1 cellular context compared by ENCODE assay signal in the genomic region with DNA sequence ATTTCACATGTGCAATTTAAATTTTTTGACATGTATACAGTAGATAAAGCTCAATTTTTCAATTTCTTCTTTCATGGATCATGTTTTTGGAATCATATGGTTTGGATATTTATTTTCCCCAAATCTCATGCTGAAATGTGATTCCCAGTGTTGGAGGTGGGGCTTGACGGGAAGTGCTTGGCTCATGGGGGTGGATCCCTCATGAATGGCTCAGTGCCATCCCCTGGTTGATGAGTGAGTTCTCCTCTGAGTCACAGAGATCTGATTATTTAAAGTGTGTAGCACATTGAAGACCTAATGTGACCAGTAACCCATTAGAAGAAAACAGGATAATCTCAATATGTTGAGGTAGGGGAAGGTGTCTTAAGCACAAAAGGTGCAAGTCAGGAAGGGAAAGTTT.
TF ChIP-seq lines count a peak whose summit lies in the region.

No MANE protein-coding gene starts in this region.

TF ChIP-seq in SK-N-SH, 30 proteins besides CTCF, POLR2A, EP300 and RAD21 (continued from another document):
- TF ChIP-seq, protein P1, sequence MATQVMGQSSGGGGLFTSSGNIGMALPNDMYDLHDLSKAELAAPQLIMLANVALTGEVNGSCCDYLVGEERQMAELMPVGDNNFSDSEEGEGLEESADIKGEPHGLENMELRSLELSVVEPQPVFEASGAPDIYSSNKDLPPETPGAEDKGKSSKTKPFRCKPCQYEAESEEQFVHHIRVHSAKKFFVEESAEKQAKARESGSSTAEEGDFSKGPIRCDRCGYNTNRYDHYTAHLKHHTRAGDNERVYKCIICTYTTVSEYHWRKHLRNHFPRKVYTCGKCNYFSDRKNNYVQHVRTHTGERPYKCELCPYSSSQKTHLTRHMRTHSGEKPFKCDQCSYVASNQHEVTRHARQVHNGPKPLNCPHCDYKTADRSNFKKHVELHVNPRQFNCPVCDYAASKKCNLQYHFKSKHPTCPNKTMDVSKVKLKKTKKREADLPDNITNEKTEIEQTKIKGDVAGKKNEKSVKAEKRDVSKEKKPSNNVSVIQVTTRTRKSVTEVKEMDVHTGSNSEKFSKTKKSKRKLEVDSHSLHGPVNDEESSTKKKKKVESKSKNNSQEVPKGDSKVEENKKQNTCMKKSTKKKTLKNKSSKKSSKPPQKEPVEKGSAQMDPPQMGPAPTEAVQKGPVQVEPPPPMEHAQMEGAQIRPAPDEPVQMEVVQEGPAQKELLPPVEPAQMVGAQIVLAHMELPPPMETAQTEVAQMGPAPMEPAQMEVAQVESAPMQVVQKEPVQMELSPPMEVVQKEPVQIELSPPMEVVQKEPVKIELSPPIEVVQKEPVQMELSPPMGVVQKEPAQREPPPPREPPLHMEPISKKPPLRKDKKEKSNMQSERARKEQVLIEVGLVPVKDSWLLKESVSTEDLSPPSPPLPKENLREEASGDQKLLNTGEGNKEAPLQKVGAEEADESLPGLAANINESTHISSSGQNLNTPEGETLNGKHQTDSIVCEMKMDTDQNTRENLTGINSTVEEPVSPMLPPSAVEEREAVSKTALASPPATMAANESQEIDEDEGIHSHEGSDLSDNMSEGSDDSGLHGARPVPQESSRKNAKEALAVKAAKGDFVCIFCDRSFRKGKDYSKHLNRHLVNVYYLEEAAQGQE (IDR thresholded peaks at IDR 0.05; ENCODE audit: low read depth, low read length), result no peak
- TF ChIP-seq, protein P2, sequence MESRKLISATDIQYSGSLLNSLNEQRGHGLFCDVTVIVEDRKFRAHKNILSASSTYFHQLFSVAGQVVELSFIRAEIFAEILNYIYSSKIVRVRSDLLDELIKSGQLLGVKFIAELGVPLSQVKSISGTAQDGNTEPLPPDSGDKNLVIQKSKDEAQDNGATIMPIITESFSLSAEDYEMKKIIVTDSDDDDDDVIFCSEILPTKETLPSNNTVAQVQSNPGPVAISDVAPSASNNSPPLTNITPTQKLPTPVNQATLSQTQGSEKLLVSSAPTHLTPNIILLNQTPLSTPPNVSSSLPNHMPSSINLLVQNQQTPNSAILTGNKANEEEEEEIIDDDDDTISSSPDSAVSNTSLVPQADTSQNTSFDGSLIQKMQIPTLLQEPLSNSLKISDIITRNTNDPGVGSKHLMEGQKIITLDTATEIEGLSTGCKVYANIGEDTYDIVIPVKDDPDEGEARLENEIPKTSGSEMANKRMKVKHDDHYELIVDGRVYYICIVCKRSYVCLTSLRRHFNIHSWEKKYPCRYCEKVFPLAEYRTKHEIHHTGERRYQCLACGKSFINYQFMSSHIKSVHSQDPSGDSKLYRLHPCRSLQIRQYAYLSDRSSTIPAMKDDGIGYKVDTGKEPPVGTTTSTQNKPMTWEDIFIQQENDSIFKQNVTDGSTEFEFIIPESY (IDR thresholded peaks at IDR 0.05; ENCODE audit: borderline replicate concordance, low read depth), result no peak
- TF ChIP-seq SMC3 (IDR thresholded peaks at IDR 0.05; ENCODE audit: low read depth, low read length) (no peak), MEF2A (IDR thresholded peaks at IDR 0.05; ENCODE audit: borderline replicate concordance, low read depth) (no peak), FOXJ3 (CRISPR knock-in tag; IDR thresholded peaks at IDR 0.05) (no peak), FOSL2 (IDR thresholded peaks at IDR 0.05; ENCODE audit: borderline replicate concordance, low read depth) (peak; percentile 73; the same call in 1 of the 2 replicates), RFX5 (IDR thresholded peaks at IDR 0.05; ENCODE audit: low read length) (no peak), TCF12 (IDR thresholded peaks at IDR 0.05) (peak; percentile 56), NRF1 (IDR thresholded peaks at IDR 0.05; ENCODE audit: low read depth, low read length) (no peak), EZH2phosphoT487 (IDR thresholded peaks at IDR 0.05; ENCODE audit: borderline replicate concordance, low read depth) (no peak), RXRA (IDR thresholded peaks at IDR 0.05; ENCODE audit: borderline replicate concordance, low read depth) (no peak), GATA2 (CRISPR knock-in tag; IDR thresholded peaks at IDR 0.05) (no peak), SIN3A (IDR thresholded peaks at IDR 0.05; ENCODE audit: borderline replicate concordance, low read depth, low read length) (no peak), NFIC (IDR thresholded peaks at IDR 0.05; ENCODE audit: borderline replicate concordance) (peak; percentile 81), CHD2 (IDR thresholded peaks at IDR 0.05; ENCODE audit: low read length, partially characterized antibody) (no peak), POLR2AphosphoS5 (IDR thresholded peaks at IDR 0.05; ENCODE audit: low read depth, low read length) (peak; percentile 49; the same call in 1 of the 2 replicates), TEAD4 (IDR thresholded peaks at IDR 0.05; ENCODE audit: borderline replicate concordance, insufficient read depth) (no peak), TAF1 (IDR thresholded peaks at IDR 0.05; ENCODE audit: borderline replicate concordance, low read depth, low read length) (no peak), ELF1 (IDR thresholded peaks at IDR 0.05) (no peak), RCOR1 (IDR thresholded peaks at IDR 0.05; ENCODE audit: low read length) (no peak), FOXM1 (IDR thresholded peaks at IDR 0.05; ENCODE audit: low read depth) (no peak), GABPA (IDR thresholded peaks at IDR 0.05; ENCODE audit: low read depth) (no peak)
- TF ChIP-seq, protein P3, sequence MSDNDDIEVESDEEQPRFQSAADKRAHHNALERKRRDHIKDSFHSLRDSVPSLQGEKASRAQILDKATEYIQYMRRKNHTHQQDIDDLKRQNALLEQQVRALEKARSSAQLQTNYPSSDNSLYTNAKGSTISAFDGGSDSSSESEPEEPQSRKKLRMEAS (IDR thresholded peaks at IDR 0.05; ENCODE audit: low read depth), result peak; percentile 46; the same call in 1 of the 2 replicates
- TF ChIP-seq, protein P4, sequence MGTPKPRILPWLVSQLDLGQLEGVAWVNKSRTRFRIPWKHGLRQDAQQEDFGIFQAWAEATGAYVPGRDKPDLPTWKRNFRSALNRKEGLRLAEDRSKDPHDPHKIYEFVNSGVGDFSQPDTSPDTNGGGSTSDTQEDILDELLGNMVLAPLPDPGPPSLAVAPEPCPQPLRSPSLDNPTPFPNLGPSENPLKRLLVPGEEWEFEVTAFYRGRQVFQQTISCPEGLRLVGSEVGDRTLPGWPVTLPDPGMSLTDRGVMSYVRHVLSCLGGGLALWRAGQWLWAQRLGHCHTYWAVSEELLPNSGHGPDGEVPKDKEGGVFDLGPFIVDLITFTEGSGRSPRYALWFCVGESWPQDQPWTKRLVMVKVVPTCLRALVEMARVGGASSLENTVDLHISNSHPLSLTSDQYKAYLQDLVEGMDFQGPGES (IDR thresholded peaks at IDR 0.05; ENCODE audit: low read depth, low read length), result no peak
- TF ChIP-seq, protein P5, sequence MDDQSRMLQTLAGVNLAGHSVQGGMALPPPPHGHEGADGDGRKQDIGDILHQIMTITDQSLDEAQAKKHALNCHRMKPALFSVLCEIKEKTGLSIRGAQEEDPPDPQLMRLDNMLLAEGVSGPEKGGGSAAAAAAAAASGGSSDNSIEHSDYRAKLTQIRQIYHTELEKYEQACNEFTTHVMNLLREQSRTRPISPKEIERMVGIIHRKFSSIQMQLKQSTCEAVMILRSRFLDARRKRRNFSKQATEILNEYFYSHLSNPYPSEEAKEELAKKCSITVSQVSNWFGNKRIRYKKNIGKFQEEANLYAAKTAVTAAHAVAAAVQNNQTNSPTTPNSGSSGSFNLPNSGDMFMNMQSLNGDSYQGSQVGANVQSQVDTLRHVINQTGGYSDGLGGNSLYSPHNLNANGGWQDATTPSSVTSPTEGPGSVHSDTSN (IDR thresholded peaks at IDR 0.05), result no peak
